8 cellular contexts compared by ENCODE assay signal in the genomic region with DNA sequence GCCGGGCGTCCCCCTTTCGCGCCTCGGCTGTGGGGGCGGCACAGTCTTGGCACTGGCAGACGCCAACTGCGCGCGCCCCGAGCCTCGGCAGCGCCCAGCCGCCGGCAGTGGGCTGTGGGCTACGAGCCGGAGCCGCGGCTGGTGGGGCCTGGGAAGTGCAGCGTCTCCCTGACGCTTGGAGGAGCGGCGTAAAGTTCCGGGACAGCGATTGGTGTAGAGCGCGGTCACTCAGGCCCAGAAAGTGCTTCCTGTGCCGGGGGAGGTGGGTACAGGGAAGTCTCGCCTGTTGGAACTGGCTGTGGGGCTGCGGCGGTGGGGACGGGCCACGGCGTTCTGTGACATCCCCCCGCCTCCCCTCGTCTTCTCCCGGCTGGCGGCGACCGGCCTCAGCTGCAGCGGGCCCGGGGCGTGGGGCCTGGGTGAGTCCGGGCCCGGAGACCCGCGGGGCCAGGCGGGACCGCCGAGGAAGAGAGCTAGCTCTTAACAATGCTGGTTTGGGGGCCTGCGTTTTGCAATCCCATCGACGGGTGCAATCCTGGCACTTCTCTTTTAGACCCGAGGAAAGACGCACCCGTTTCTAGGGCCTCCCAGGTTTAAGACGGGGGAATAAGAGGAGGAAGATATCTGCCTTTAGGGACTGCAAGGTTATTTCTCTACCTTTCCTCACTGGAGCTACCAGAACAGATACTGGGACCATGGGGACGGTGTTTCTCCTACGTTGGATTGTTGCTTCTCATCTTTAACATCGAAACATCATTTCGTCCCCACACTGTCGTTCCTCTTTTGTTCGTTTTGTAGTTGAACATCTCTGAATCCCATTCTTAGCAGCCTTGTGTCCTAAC. TPM values are rescaled to one million over a fixed set of nuclear protein-coding genes. Genes with fewer than 3 reads are reported as not detected.
DNase-seq lines count a peak whose midpoint lies in the region; ATAC-seq and TF ChIP-seq lines count a peak whose summit lies in the region.

A gene (minus strand): TSS at position 157 of the 842 bp plus-strand sequence. CDS start 233 bp downstream, outside the sequence.
A gene (plus strand): TSS at position 265 of the 842 bp plus-strand sequence. CDS start 4,575 bp downstream, outside the sequence.

- H3K27ac Mint-ChIP-seq in effector memory CD8-positive, alpha-beta T cell: peak within 1 kb of the TSS; percentile 97 to 99
- H3K27ac Mint-ChIP-seq in memory B cell: peak within 1 kb of the TSS; percentile 96

- no peaks in the 10 kb centered on the region for H3K9me3 Mint-ChIP-seq in effector memory CD8-positive, alpha-beta T cell
- H3K9me3 Mint-ChIP-seq in memory B cell: no peaks in the 10 kb centered on the region

- TF ChIP-seq CTCF in GM20000 (IDR thresholded peaks at IDR 0.05; ENCODE audit: extremely low read depth, missing control alignments): no peak

- peak within 1 kb of the TSS; percentile 89 to 97 for H3K4me3 Mint-ChIP-seq in effector memory CD8-positive, alpha-beta T cell
- peak within 1 kb of the TSS; percentile 89 for H3K4me3 Mint-ChIP-seq in memory B cell

- DNase-seq in COR-L47 (lab: John Stamatoyannopoulos, UW) (peak; percentile 96), GM20000 (ENCODE audit: low spot score) (peak; percentile 99), HT-29 (ENCODE audit: low spot score) (peak; percentile 89), NOMO-1 (lab: John Stamatoyannopoulos, UW; ENCODE audit: unreplicated experiment in 2 of 2) (peak; percentile 96 to 98), memory B cell (ENCODE audit: low spot score in 2 of 2) (peak; percentile 87 to 92)
- peak; percentile 89 to 90 for DNase-seq in activated CD8-positive, alpha-beta memory T cell treated with anti-CD3 and anti-CD28 coated beads for 4 hours (ENCODE audit: low read depth in 2 of 2)
- peak; percentile 95 for DNase-seq in effector memory CD8-positive, alpha-beta T cell
- peak; percentile 89 for DNase-seq in stimulated activated CD8-positive, alpha-beta memory T cell treated with anti-CD3 and anti-CD28 coated beads, Interleukin-12 subunit alpha, Interleukin-12 subunit beta, amount 100 ng/mL, for 24 hours (ENCODE audit: extremely low read depth)

- peaks cover 26 to 30% of the 10 kb centered on the region in 2 donors for H3K4me1 Mint-ChIP-seq in effector memory CD8-positive, alpha-beta T cell (ENCODE audit: low read depth in 2 of 2)
- peaks cover 17% of the 10 kb centered on the region for H3K4me1 Mint-ChIP-seq in memory B cell

- H3K27me3 Mint-ChIP-seq in effector memory CD8-positive, alpha-beta T cell: no peaks in the 10 kb centered on the region
- no peaks in the 10 kb centered on the region for H3K27me3 Mint-ChIP-seq in memory B cell

- H3K36me3 Mint-ChIP-seq in effector memory CD8-positive, alpha-beta T cell (ENCODE audit: insufficient read depth): peaks cover 17% of the 10 kb centered on the region
- peaks cover 8% of the 10 kb centered on the region for H3K36me3 Mint-ChIP-seq in memory B cell

- peak; percentile 95 for ATAC-seq in effector memory CD8-positive, alpha-beta T cell (replicated peaks)
- peak; percentile 96 for ATAC-seq in memory B cell (ENCODE audit: low read depth)

RNA-seq across cellular contexts. Expression of the first gene that starts in this region (rescaled TPM):
- total RNA-seq in HT-29 (2014; rRNA removed; shearing (Covaris generic)): 22.1 and 25.3 TPM in 2 replicates

RNA-seq across cellular contexts. Expression of the second gene that starts in this region (rescaled TPM):
- total RNA-seq in HT-29 (2014; rRNA removed; shearing (Covaris generic)): 6.6 and 9.8 TPM in 2 replicates

Comparison
In these comparisons a context has a peak if more than half of its experiments do, and no peak if none do; other contexts are left out.
1. Peak in every context shown above with its lines: DNase-seq and ATAC-seq.